In genomic region chr5:54807421-54807820, GRCh38 we compare ENCODE assay signal across 13 cellular contexts.
DNase-seq lines count a peak whose midpoint lies in the region; ATAC-seq and TF ChIP-seq lines count a peak whose summit lies in the region.
"Had no signal": no experiment of that assay in that cellular context is flagged by ENCODE, and none has a peak within 500 bp of the region (broad histone marks: within the 10 kb centered on the region; RNA-seq: fewer than 3 reads in every experiment).

No MANE protein-coding gene starts in this region.

- no peak overlapping the region for H3K23ac ChIP-seq in mesendoderm (ENCODE audit: low read length)

- no peak overlapping the region for H3K56ac ChIP-seq in mesendoderm (ENCODE audit: low read length)

- no peaks in the 10 kb centered on the region for H3K79me2 ChIP-seq in mesendoderm (ENCODE audit: control insufficient read depth, insufficient read depth, low read length)

- H3K27ac ChIP-seq in mesendoderm (ENCODE audit: low read depth, low read length) = no peak overlapping the region

- no peak overlapping the region for H2AK5ac ChIP-seq in mesendoderm (ENCODE audit: low read length)

- no peak overlapping the region for H2BK15ac ChIP-seq in mesendoderm (replicated peaks; ENCODE audit: low read depth)

- H2BK120ac ChIP-seq in mesendoderm (ENCODE audit: low read depth, low read length) = no peak overlapping the region

- no peak for ATAC-seq in GM21786 (IDR thresholded peaks at IDR 0.05; ENCODE audit: unreplicated experiment)
- ATAC-seq: stimulated activated naive CD8-positive, alpha-beta T cell treated with anti-CD3 and anti-CD28 coated beads, Interleukin-15, amount 100 ng/mL, for 72 hours had no signal

- H2BK5ac ChIP-seq in mesendoderm (ENCODE audit: low read length) = no peak overlapping the region

- H4K5ac ChIP-seq in mesendoderm (ENCODE audit: low read length) = no peak overlapping the region

- H3K18ac ChIP-seq in mesendoderm (ENCODE audit: low read length) = no peak overlapping the region

- no peaks in the 10 kb centered on the region for H3K36me3 ChIP-seq in mesendoderm (ENCODE audit: control insufficient read depth, insufficient read depth, low read length)

- WGBS in mesendoderm (ENCODE audit: extremely low coverage, insufficient coverage, low lambda C conversion rate) = no CpG with 5 or more reads among the region's 1 CpG

- no peaks in the 10 kb centered on the region for H3K79me1 ChIP-seq in mesendoderm (ENCODE audit: low read length)

- no peaks in the 10 kb centered on the region for H3K27me3 ChIP-seq in mesendoderm (ENCODE audit: insufficient read depth, low read length, poor library complexity)

- no peak for TF ChIP-seq CTCF in epithelial cell of esophagus (IDR thresholded peaks at IDR 0.05; ENCODE audit: insufficient read depth, low read depth, low read length, missing control alignments)

- no peak overlapping the region for H4K8ac ChIP-seq in mesendoderm (ENCODE audit: low read depth, low read length)

- H3K9ac ChIP-seq in mesendoderm (ENCODE audit: low read length) = no peak overlapping the region

- no peak overlapping the region for H3K4ac ChIP-seq in mesendoderm (ENCODE audit: low read depth, low read length)

- H3K4me2 ChIP-seq in mesendoderm (ENCODE audit: low read length) = no peak overlapping the region

- DNase-seq in COLO829 (ENCODE audit: low spot score) = peak; percentile 44
- peak; percentile 11 for DNase-seq in NCI-H460 (ENCODE audit: extremely low read depth, low read depth)
- peak; percentile 62 for DNase-seq in epithelial cell of esophagus (ENCODE audit: low read depth)
- DNase-seq in mesendoderm = peak; percentile 29
- no peak for DNase-seq in NCI-H2081 treated with DMSO at 0.1 percent for 48 hours (lab: John Stamatoyannopoulos, UW)
- DNase-seq in NCI-H1930 (lab: John Stamatoyannopoulos, UW) = no peak
- DNase-seq in NCI-H1092 (lab: John Stamatoyannopoulos, UW) = no peak
- DNase-seq: CD4-positive, CD25-positive, alpha-beta regulatory T cell; hypothalamus; Kasumi-1; NCI-H446 treated with DMSO at 0.1 percent for 48 hours; stimulated activated naive CD8-positive, alpha-beta T cell treated with anti-CD3 and anti-CD28 coated beads, Interleukin-15, amount 100 ng/mL, for 72 hours had no signal

- H3K4me3 ChIP-seq in epithelial cell of esophagus (ENCODE audit: low read length) = no peak overlapping the region
- H3K4me3 ChIP-seq in mesendoderm (ENCODE audit: low read length) = no peak overlapping the region

- H3K4me1 ChIP-seq in mesendoderm (ENCODE audit: control insufficient read depth, low read depth, low read length) = no peaks in the 10 kb centered on the region

Comparison
In these comparisons a context has a peak if more than half of its experiments do, and no peak if none do; other contexts are left out.
1. DNase-seq: peak in COLO829 (single experiment), NCI-H460 (single experiment), epithelial cell of esophagus (single experiment) and mesendoderm (single experiment); none in NCI-H2081 treated with DMSO at 0.1 percent for 48 hours (single experiment), NCI-H1930 (0 of 2) and NCI-H1092 (single experiment).